ENCODE assay signal across 14 cellular contexts in the genomic region with DNA sequence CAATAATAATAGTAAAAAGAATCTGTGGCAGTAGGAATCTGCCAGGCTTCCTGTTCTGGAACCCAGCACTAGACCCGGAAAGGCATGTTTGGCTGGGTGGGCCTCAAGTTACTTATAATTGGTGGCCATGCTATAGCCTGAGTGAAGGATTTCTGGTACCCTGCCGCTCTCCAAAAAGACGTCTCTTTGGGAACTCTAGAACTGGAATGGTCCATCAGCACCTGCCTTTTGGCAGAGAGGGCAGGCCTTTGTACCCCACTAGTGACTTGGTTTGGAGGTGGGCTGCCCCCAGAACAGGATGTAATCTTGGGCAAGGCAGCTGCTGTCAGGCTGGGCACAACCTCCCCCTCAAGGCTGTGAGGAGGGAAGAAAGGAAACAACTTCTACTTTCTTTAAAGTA. TPM values are rescaled to one million over a fixed set of nuclear protein-coding genes. Genes with fewer than 3 reads are reported as not detected.
DNase-seq lines count a peak whose midpoint lies in the region; ATAC-seq and TF ChIP-seq lines count a peak whose summit lies in the region.
"Had no signal": no experiment of that assay in that cellular context is flagged by ENCODE, and none has a peak within 500 bp of the region (broad histone marks: within the 10 kb centered on the region; RNA-seq: fewer than 3 reads in every experiment).

No MANE protein-coding gene starts in this region.

- H3K9me3 Mint-ChIP-seq in stimulated activated naive CD8-positive, alpha-beta T cell treated with anti-CD3 and anti-CD28 coated beads, Interleukin-15, Interleukin-2, amounts not matched to agents 100 ng/mL and 50 ng/mL, for 24 hours: no peaks in the 10 kb centered on the region
- H3K9me3 Mint-ChIP-seq in WTC11: peaks cover 10% of the 10 kb centered on the region

- intact Hi-C loops in right lobe of liver (cut with DNase I): no loop called here

- no peak for ATAC-seq in stimulated activated naive CD8-positive, alpha-beta T cell treated with anti-CD3 and anti-CD28 coated beads, Interleukin-15, Interleukin-2, amounts not matched to agents 100 U/mL and 50 U/mL, for 24 hours
- ATAC-seq in WTC11 (no peak), right lobe of liver (no peak), HG03135 (IDR thresholded peaks at IDR 0.05; ENCODE audit: unreplicated experiment) (no peak)

- no peak for TF ChIP-seq POLR2A in right lobe of liver (IDR thresholded peaks at IDR 0.05)

- H3K27me3 ChIP-seq in right lobe of liver: no peaks in the 10 kb centered on the region
- H3K27me3 ChIP-seq: cardiac muscle cell, esophagus squamous epithelium had no signal

- H3K27ac ChIP-seq in right lobe of liver: peak overlapping the region in 2 of 3 donors; percentile 82 to 89

- no peaks in the 10 kb centered on the region for H3K36me3 ChIP-seq in right lobe of liver
- H3K36me3 ChIP-seq: cardiac muscle cell, esophagus squamous epithelium had no signal

- no peaks in the 10 kb centered on the region for H3K9me3 ChIP-seq in right lobe of liver
- H3K9me3 ChIP-seq: esophagus squamous epithelium had no signal

- TF ChIP-seq CTCF in WTC11 (IDR thresholded peaks at IDR 0.05) (no peak), right lobe of liver (IDR thresholded peaks at IDR 0.05) (no peak), GM10266 (IDR thresholded peaks at IDR 0.05; ENCODE audit: control insufficient read depth, insufficient read depth, low read depth, missing control alignments) (no peak), GM10248 (IDR thresholded peaks at IDR 0.05; ENCODE audit: control extremely low read depth, extremely low read depth, low read depth, missing control alignments) (no peak)

- peaks cover 0 to 11% (median 2%) of the 10 kb centered on the region in 4 donors for H3K4me1 ChIP-seq in right lobe of liver

- H3K27ac Mint-ChIP-seq in stimulated activated naive CD8-positive, alpha-beta T cell treated with anti-CD3 and anti-CD28 coated beads, Interleukin-15, Interleukin-2, amounts not matched to agents 100 ng/mL and 50 ng/mL, for 24 hours: peak overlapping the region; percentile 92
- H3K27ac Mint-ChIP-seq in WTC11: no peak overlapping the region

- peak overlapping the region in 2 of 3 donors; percentile 38 to 74 for H3K4me3 ChIP-seq in right lobe of liver

- 91% methylated on average over 3 of the region's 3 CpGs for WGBS in right lobe of liver (ENCODE audit: insufficient coverage, low coverage, low lambda C conversion rate, missing lambda C conversion rate)

- CTCF ChIA-PET in WTC11 (lab: Charles Lee) (interaction anchor here (0.9 to 4.5 kb wide), 2 partner anchors 9 to 57 kb away, joined by 4 to 69 read pairs; no protein-coding TSS in a partner anchor), GM10248 (lab: Yijun Ruan, JAX) (interaction anchor here (1.3 to 2.9 kb wide), 3 partner anchors 9 to 40 kb away, joined by 5 to 31 read pairs (median 6); no protein-coding TSS in a partner anchor)

- H3K4me1 Mint-ChIP-seq in stimulated activated naive CD8-positive, alpha-beta T cell treated with anti-CD3 and anti-CD28 coated beads, Interleukin-15, Interleukin-2, amounts not matched to agents 100 ng/mL and 50 ng/mL, for 24 hours (ENCODE audit: low read depth): peaks cover 38% of the 10 kb centered on the region
- H3K4me1 Mint-ChIP-seq in WTC11: peaks cover 23% of the 10 kb centered on the region

- DNase-seq in stimulated activated naive CD8-positive, alpha-beta T cell treated with anti-CD3 and anti-CD28 coated beads, Interleukin-15, Interleukin-2, amounts not matched to agents 100 U/mL and 50 U/mL, for 24 hours: no peak
- DNase-seq in WTC11 (ENCODE audit: low spot score) (no peak), right lobe of liver (no peak), GM10266 (ENCODE audit: extremely low spot score) (no peak), GM10248 (ENCODE audit: extremely low spot score) (no peak), NCI-H510A (lab: John Stamatoyannopoulos, UW) (no peak)
- DNase-seq: COR-L47, esophagus squamous epithelium, nucleus accumbens, Right ventricle myocardium superior had no signal

- H3K36me3 Mint-ChIP-seq in stimulated activated naive CD8-positive, alpha-beta T cell treated with anti-CD3 and anti-CD28 coated beads, Interleukin-15, Interleukin-2, amounts not matched to agents 100 ng/mL and 50 ng/mL, for 24 hours (ENCODE audit: low read depth): no peaks in the 10 kb centered on the region
- H3K36me3 Mint-ChIP-seq in WTC11: peaks cover 3% of the 10 kb centered on the region

- H3K4me3 Mint-ChIP-seq in stimulated activated naive CD8-positive, alpha-beta T cell treated with anti-CD3 and anti-CD28 coated beads, Interleukin-15, Interleukin-2, amounts not matched to agents 100 ng/mL and 50 ng/mL, for 24 hours: peak overlapping the region; percentile 93
- peak overlapping the region; percentile 89 for H3K4me3 Mint-ChIP-seq in WTC11

- no peaks in the 10 kb centered on the region for H3K27me3 Mint-ChIP-seq in stimulated activated naive CD8-positive, alpha-beta T cell treated with anti-CD3 and anti-CD28 coated beads, Interleukin-15, Interleukin-2, amounts not matched to agents 100 ng/mL and 50 ng/mL, for 24 hours
- H3K27me3 Mint-ChIP-seq in WTC11 (ENCODE audit: low read depth): no peaks in the 10 kb centered on the region

- POLR2A ChIA-PET in WTC11 (lab: Charles Lee): no interaction called here
- POLR2A ChIA-PET in GM10248 (lab: Yijun Ruan, JAX): no interaction called here

TF ChIP-seq in WTC11, 78 proteins besides CTCF, POLR2A, EP300 and RAD21 (continues in another document):
- TF ChIP-seq, protein P1, sequence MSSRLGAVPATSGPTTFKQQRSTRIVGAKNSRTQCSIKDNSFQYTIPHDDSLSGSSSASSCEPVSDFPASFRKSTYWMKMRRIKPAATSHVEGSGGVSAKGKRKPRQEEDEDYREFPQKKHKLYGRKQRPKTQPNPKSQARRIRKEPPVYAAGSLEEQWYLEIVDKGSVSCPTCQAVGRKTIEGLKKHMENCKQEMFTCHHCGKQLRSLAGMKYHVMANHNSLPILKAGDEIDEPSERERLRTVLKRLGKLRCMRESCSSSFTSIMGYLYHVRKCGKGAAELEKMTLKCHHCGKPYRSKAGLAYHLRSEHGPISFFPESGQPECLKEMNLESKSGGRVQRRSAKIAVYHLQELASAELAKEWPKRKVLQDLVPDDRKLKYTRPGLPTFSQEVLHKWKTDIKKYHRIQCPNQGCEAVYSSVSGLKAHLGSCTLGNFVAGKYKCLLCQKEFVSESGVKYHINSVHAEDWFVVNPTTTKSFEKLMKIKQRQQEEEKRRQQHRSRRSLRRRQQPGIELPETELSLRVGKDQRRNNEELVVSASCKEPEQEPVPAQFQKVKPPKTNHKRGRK (CRISPR knock-in tag; IDR thresholded peaks at IDR 0.05; ENCODE audit: borderline replicate concordance): no peak
- TF ChIP-seq ZNF232 (CRISPR knock-in tag; IDR thresholded peaks at IDR 0.05) (no peak), TCF7 (CRISPR knock-in tag; IDR thresholded peaks at IDR 0.05; ENCODE audit: low read depth) (no peak), ZNF396 (CRISPR knock-in tag; IDR thresholded peaks at IDR 0.05; ENCODE audit: borderline replicate concordance) (no peak), RORB (CRISPR knock-in tag; IDR thresholded peaks at IDR 0.05) (no peak), CBFB (CRISPR knock-in tag; IDR thresholded peaks at IDR 0.05; ENCODE audit: low read depth) (no peak), ZNF121 (CRISPR knock-in tag; IDR thresholded peaks at IDR 0.05) (no peak)
- TF ChIP-seq, protein P2, sequence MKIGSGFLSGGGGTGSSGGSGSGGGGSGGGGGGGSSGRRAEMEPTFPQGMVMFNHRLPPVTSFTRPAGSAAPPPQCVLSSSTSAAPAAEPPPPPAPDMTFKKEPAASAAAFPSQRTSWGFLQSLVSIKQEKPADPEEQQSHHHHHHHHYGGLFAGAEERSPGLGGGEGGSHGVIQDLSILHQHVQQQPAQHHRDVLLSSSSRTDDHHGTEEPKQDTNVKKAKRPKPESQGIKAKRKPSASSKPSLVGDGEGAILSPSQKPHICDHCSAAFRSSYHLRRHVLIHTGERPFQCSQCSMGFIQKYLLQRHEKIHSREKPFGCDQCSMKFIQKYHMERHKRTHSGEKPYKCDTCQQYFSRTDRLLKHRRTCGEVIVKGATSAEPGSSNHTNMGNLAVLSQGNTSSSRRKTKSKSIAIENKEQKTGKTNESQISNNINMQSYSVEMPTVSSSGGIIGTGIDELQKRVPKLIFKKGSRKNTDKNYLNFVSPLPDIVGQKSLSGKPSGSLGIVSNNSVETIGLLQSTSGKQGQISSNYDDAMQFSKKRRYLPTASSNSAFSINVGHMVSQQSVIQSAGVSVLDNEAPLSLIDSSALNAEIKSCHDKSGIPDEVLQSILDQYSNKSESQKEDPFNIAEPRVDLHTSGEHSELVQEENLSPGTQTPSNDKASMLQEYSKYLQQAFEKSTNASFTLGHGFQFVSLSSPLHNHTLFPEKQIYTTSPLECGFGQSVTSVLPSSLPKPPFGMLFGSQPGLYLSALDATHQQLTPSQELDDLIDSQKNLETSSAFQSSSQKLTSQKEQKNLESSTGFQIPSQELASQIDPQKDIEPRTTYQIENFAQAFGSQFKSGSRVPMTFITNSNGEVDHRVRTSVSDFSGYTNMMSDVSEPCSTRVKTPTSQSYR (CRISPR knock-in tag; IDR thresholded peaks at IDR 0.05): no peak

RNA-seq across cellular contexts. Expression of gene ST6GALNAC1, which starts 29.3 kb away (rescaled TPM):
- total RNA-seq in WTC11 (2021) (0.13 to 0.37 TPM (median 0.16 TPM) in 3 replicates), right lobe of liver (1 to 10 TPM in 1 of 6 experiments, under 1 TPM in 2, not detected in 3; 0.42 to 1.4 (median 0.62) TPM)
- total RNA-seq: cardiac muscle cell, kidney epithelial cell had no signal

RNA-seq across cellular contexts. Expression of gene MXRA7, which starts 37.9 kb away (rescaled TPM):
- 46.5 to 53.7 TPM (median 48.2 TPM) in 3 replicates for total RNA-seq in WTC11 (2021)
- total RNA-seq in right lobe of liver: 10 to 100 TPM in 5 of 6 experiments, 1 to 10 TPM in 1; 7.7 to 25.4 (median 15.3) TPM

RNA-seq across cellular contexts. Expression of gene JMJD6, which starts 53.5 kb away (rescaled TPM):
- total RNA-seq in WTC11 (2021) (20.3 to 23.8 TPM (median 21.6 TPM) in 3 replicates), right lobe of liver (10 to 100 TPM in 5 of 6 experiments, 1 to 10 TPM in 1; 10.0 to 15.8 (median 11.1) TPM)

RNA-seq across cellular contexts. Expression of gene METTL23, which starts 53.7 kb away (rescaled TPM):
- total RNA-seq in WTC11 (2021) (43.3 to 48.5 TPM (median 48.3 TPM) in 3 replicates), right lobe of liver (10 to 100 TPM; 16.0 to 25.0 (median 18.7) TPM)
